Comparison of ENCODE assay signal across 11 cellular contexts in the genomic region with DNA sequence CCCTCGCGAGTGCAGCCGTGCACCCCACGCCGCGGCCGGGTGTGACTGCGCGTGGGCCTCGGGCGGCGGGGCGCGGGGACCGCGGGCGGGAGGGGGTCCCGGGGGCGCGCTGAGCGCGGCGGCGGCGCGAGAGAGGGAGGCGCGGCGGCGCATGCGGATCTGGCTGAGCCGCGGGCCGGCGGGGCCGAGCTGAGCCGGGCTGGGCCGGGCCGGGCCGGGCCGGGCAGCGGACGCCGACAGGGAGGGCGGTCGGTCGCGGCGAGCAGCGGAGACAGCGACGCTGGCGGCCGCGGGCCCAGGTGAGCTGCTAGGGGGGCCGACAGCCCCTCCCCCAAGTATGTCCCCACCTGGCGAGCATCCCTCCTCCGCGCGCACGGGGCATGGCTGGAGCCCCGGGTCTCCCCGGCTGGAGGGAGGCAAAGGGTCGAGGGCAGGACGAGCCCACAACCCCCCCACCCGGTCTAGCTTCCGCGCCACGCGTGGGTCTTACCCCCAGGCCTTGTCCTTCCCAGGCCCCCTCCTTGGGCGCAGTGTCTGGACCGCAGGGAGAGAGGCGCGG. TPM values are rescaled to one million over a fixed set of nuclear protein-coding genes. Genes with fewer than 3 reads are reported as not detected.
DNase-seq lines count a peak whose midpoint lies in the region; ATAC-seq and TF ChIP-seq lines count a peak whose summit lies in the region.
"Had no signal": no experiment of that assay in that cellular context is flagged by ENCODE, and none has a peak within 500 bp of the region (broad histone marks: within the 10 kb centered on the region; RNA-seq: fewer than 3 reads in every experiment).

No MANE protein-coding gene starts in this region.

- H3K4me3 Mint-ChIP-seq in natural killer cell, result peak overlapping the region; percentile 84
- H3K4me3 Mint-ChIP-seq in natural killer cell treated with Interleukin-12 subunit alpha and Interleukin-12 subunit beta and Interleukin-15 and Interleukin-18, amount 100 ng/mL, for 72 hours, result no peak overlapping the region

- H3K4me1 Mint-ChIP-seq in natural killer cell, result peaks cover 23 to 26% of the 10 kb centered on the region in 2 donors
- peaks cover 23% of the 10 kb centered on the region in 2 donors for H3K4me1 Mint-ChIP-seq in natural killer cell treated with Interleukin-12 subunit alpha and Interleukin-12 subunit beta and Interleukin-15 and Interleukin-18, amount 100 ng/mL, for 72 hours (ENCODE audit: low read depth in 2 of 2)

- H3K4me1 ChIP-seq in ectodermal cell (ENCODE audit: control insufficient read depth, insufficient read depth, low read length) (peaks cover 4% of the 10 kb centered on the region), muscle layer of colon (ENCODE audit: insufficient read depth, low read length) (peaks cover 20% of the 10 kb centered on the region)

- no peaks in the 10 kb centered on the region for H3K36me3 Mint-ChIP-seq in natural killer cell
- peaks cover 4% of the 10 kb centered on the region for H3K36me3 Mint-ChIP-seq in natural killer cell treated with Interleukin-12 subunit alpha and Interleukin-12 subunit beta and Interleukin-15 and Interleukin-18, amount 100 ng/mL, for 72 hours

- H3K9me3 ChIP-seq in ectodermal cell (ENCODE audit: control insufficient read depth, low read length) (no peaks in the 10 kb centered on the region), muscle layer of colon (ENCODE audit: low read length) (no peaks in the 10 kb centered on the region)

- no peak overlapping the region for H3K27ac ChIP-seq in ectodermal cell (ENCODE audit: insufficient read depth, low read depth, low read length, poor library complexity, severe bottlenecking)
- no peak overlapping the region for H3K27ac ChIP-seq in muscle layer of colon (ENCODE audit: low read depth, low read length)
- H3K27ac ChIP-seq: epithelial cell of prostate had no signal

- H3K9ac ChIP-seq in muscle layer of colon (ENCODE audit: low read length), result no peak overlapping the region

- no peak for DNase-seq in natural killer cell
- no peak for DNase-seq in natural killer cell treated with Interleukin-12 subunit alpha and Interleukin-12 subunit beta and Interleukin-15 and Interleukin-18, amount 100 ng/mL, for 72 hours (ENCODE audit: low spot score)
- no peak for DNase-seq in NCI-H510A (lab: John Stamatoyannopoulos, UW)
- DNase-seq in DMS153 (lab: John Stamatoyannopoulos, UW), result no peak
- DNase-seq: DND-41 had no signal

- intact Hi-C loops in natural killer cell (cut with micrococcal nuclease), result loop anchor here (5.0 to 10.0 kb wide), 4 partner anchors 120 to 655 kb away; a partner anchor contains a TSS

- peaks cover 44% of the 10 kb centered on the region for H3K27me3 ChIP-seq in ectodermal cell (ENCODE audit: control insufficient read depth, insufficient read depth, low read length, poor library complexity, severe bottlenecking)
- no peaks in the 10 kb centered on the region for H3K27me3 ChIP-seq in muscle layer of colon (ENCODE audit: control insufficient read depth in 1 of 2, insufficient read depth in 2 of 2, low read length in 2 of 2)

- peak overlapping the region; percentile 88 to 93 for H3K27ac Mint-ChIP-seq in natural killer cell
- no peak overlapping the region for H3K27ac Mint-ChIP-seq in natural killer cell treated with Interleukin-12 subunit alpha and Interleukin-12 subunit beta and Interleukin-15 and Interleukin-18, amount 100 ng/mL, for 72 hours

- ATAC-seq in natural killer cell (no peak), HG03457 (IDR thresholded peaks at IDR 0.05; ENCODE audit: unreplicated experiment) (no peak), GM18519 (IDR thresholded peaks at IDR 0.05; ENCODE audit: low FRiP score, unreplicated experiment) (no peak)
- ATAC-seq in natural killer cell treated with Interleukin-12 subunit alpha and Interleukin-12 subunit beta and Interleukin-15 and Interleukin-18, amount 100 ng/mL, for 72 hours, result no peak

- H3K4me3 ChIP-seq in ectodermal cell (ENCODE audit: insufficient read depth, low read depth, low read length) (peak overlapping the region; percentile 32), muscle layer of colon (ENCODE audit: low read depth in 1 of 2, low read length in 2 of 2) (peak overlapping the region; percentile 49 to 97)

- no peaks in the 10 kb centered on the region for H3K9me3 Mint-ChIP-seq in natural killer cell
- no peaks in the 10 kb centered on the region for H3K9me3 Mint-ChIP-seq in natural killer cell treated with Interleukin-12 subunit alpha and Interleukin-12 subunit beta and Interleukin-15 and Interleukin-18, amount 100 ng/mL, for 72 hours
- H3K9me3 Mint-ChIP-seq: activated B cell treated with CpG ODN at 0.5 μM for 24 hours had no signal

- WGBS in ectodermal cell, 2 experiments, result 5% methylated on average over 74 of the region's 74 CpGs

- peaks cover 8 to 13% of the 10 kb centered on the region in 2 donors for H3K27me3 Mint-ChIP-seq in natural killer cell (ENCODE audit: low read depth in 2 of 2)
- H3K27me3 Mint-ChIP-seq in natural killer cell treated with Interleukin-12 subunit alpha and Interleukin-12 subunit beta and Interleukin-15 and Interleukin-18, amount 100 ng/mL, for 72 hours, result peaks cover 9 to 12% of the 10 kb centered on the region in 2 donors

- TF ChIP-seq CTCF in natural killer cell (IDR thresholded peaks at IDR 0.05), result no peak

- H3K36me3 ChIP-seq in ectodermal cell (ENCODE audit: control insufficient read depth, insufficient read depth, low read length) (no peaks in the 10 kb centered on the region), muscle layer of colon (ENCODE audit: insufficient read depth, low read length) (no peaks in the 10 kb centered on the region)

RNA-seq across cellular contexts. Expression of a gene that starts 0.3 kb away (rescaled TPM):
- total RNA-seq in natural killer cell, result under 1 TPM; 0.16 to 0.63 (median 0.31) TPM
- not detected for total RNA-seq in natural killer cell treated with Interleukin-12 subunit alpha and Interleukin-12 subunit beta and Interleukin-15 and Interleukin-18, amount 100 ng/mL, for 72 hours
- polyA plus RNA-seq in ectodermal cell (2013, experiment 1 of 4), result 3.9 TPM
- polyA plus RNA-seq in ectodermal cell (2013, experiment 2 of 4), result 3.7 TPM
- 2.8 TPM for polyA plus RNA-seq in ectodermal cell (2013, experiment 3 of 4)
- 4.3 TPM for polyA plus RNA-seq in ectodermal cell (2013, experiment 4 of 4)

RNA-seq across cellular contexts. Expression of a gene that starts 1.5 kb away (rescaled TPM):
- total RNA-seq in natural killer cell, result 10 to 100 TPM; 16.8 to 25.2 (median 18.3) TPM
- 1 to 10 TPM; 4.6 to 5.3 TPM for total RNA-seq in natural killer cell treated with Interleukin-12 subunit alpha and Interleukin-12 subunit beta and Interleukin-15 and Interleukin-18, amount 100 ng/mL, for 72 hours
- 22.4 TPM for polyA plus RNA-seq in ectodermal cell (2013, experiment 1 of 4)
- polyA plus RNA-seq in ectodermal cell (2013, experiment 2 of 4), result 24.3 TPM
- polyA plus RNA-seq in ectodermal cell (2013, experiment 3 of 4), result 21.1 TPM
- polyA plus RNA-seq in ectodermal cell (2013, experiment 4 of 4), result 20.8 TPM

RNA-seq across cellular contexts. Expression of a gene that starts 23.0 kb away (rescaled TPM):
- total RNA-seq in natural killer cell, result 100 to 1,000 TPM in 1 of 3 donors, 10 to 100 TPM in 2; 57.3 to 102 (median 83.3) TPM
- total RNA-seq in natural killer cell treated with Interleukin-12 subunit alpha and Interleukin-12 subunit beta and Interleukin-15 and Interleukin-18, amount 100 ng/mL, for 72 hours, result 10 to 100 TPM; 12.8 to 13.2 TPM
- 29.9 TPM for polyA plus RNA-seq in ectodermal cell (2013, experiment 1 of 4)
- polyA plus RNA-seq in ectodermal cell (2013, experiment 2 of 4), result 30.2 TPM
- 25.1 TPM for polyA plus RNA-seq in ectodermal cell (2013, experiment 3 of 4)
- polyA plus RNA-seq in ectodermal cell (2013, experiment 4 of 4), result 31.5 TPM

RNA-seq across cellular contexts. Expression of a gene that starts 41.3 kb away (rescaled TPM):
- 10 to 100 TPM; 31.2 to 53.5 (median 38.7) TPM for total RNA-seq in natural killer cell
- total RNA-seq in natural killer cell treated with Interleukin-12 subunit alpha and Interleukin-12 subunit beta and Interleukin-15 and Interleukin-18, amount 100 ng/mL, for 72 hours, result 10 to 100 TPM; 11.2 to 21.5 TPM
- polyA plus RNA-seq in ectodermal cell (2013, experiment 1 of 4), result 5.3 TPM
- polyA plus RNA-seq in ectodermal cell (2013, experiment 2 of 4), result 4.8 TPM
- 5.5 TPM for polyA plus RNA-seq in ectodermal cell (2013, experiment 3 of 4)
- polyA plus RNA-seq in ectodermal cell (2013, experiment 4 of 4), result 4.9 TPM

RNA-seq across cellular contexts. Expression of a gene that starts 53.9 kb away (rescaled TPM):
- total RNA-seq in natural killer cell, result 1 to 10 TPM; 2.0 to 3.8 (median 3.7) TPM
- total RNA-seq in natural killer cell treated with Interleukin-12 subunit alpha and Interleukin-12 subunit beta and Interleukin-15 and Interleukin-18, amount 100 ng/mL, for 72 hours, result under 1 TPM; 0.48 to 0.78 TPM
- 6.3 TPM for polyA plus RNA-seq in ectodermal cell (2013, experiment 1 of 4)
- 5.5 TPM for polyA plus RNA-seq in ectodermal cell (2013, experiment 2 of 4)
- polyA plus RNA-seq in ectodermal cell (2013, experiment 3 of 4), result 5.7 TPM
- 5.8 TPM for polyA plus RNA-seq in ectodermal cell (2013, experiment 4 of 4)

Comparison
In these comparisons a context has a peak if more than half of its experiments do, and no peak if none do; other contexts are left out.
1. H3K27ac Mint-ChIP-seq: peak in natural killer cell (2 of 2); none in natural killer cell treated with Interleukin-12 subunit alpha and Interleukin-12 subunit beta and Interleukin-15 and Interleukin-18, amount 100 ng/mL, for 72 hours (0 of 2).
2. RNA of a gene that starts 23.0 kb away (total RNA-seq): 57.3 to 102 TPM in natural killer cell; 12.8 to 13.2 TPM in natural killer cell treated with Interleukin-12 subunit alpha and Interleukin-12 subunit beta and Interleukin-15 and Interleukin-18, amount 100 ng/mL, for 72 hours; every median in the first group is over 4 times any median in the second.